ENCODE assay signal across 8 cellular contexts in the genomic region with DNA sequence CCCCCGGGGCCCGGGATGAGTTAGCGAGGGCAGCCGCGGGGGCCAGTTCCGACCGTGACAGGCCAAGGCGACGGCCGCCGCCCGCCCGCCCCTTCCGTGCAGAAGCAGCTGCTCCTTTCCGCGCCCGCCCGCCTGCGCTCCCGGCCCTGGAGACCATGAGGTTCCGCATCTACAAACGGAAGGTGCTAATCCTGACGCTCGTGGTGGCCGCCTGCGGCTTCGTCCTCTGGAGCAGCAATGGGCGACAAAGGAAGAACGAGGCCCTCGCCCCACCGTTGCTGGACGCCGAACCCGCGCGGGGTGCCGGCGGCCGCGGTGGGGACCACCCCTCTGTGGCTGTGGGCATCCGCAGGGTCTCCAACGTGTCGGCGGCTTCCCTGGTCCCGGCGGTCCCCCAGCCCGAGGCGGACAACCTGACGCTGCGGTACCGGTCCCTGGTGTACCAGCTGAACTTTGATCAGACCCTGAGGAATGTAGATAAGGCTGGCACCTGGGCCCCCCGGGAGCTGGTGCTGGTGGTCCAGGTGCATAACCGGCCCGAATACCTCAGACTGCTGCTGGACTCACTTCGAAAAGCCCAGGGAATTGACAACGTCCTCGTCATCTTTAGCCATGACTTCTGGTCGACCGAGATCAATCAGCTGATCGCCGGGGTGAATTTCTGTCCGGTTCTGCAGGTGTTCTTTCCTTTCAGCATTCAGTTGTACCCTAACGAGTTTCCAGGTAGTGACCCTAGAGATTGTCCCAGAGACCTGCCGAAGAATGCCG. TPM values are rescaled to one million over a fixed set of nuclear protein-coding genes. Genes with fewer than 3 reads are reported as not detected.
DNase-seq lines count a peak whose midpoint lies in the region; ATAC-seq and TF ChIP-seq lines count a peak whose summit lies in the region.

No MANE protein-coding gene starts in this region.

- H3K27me3 ChIP-seq in NT2/D1 (ENCODE audit: insufficient read depth, insufficient read length) (no peaks in the 10 kb centered on the region), ovary (no peaks in the 10 kb centered on the region)

- H3K4me3 Mint-ChIP-seq in activated naive CD4-positive, alpha-beta T cell treated with anti-CD3 and anti-CD28 coated beads, Interleukin-2, amount 10 ng/mL, durations not matched to agents 7 days and 5 days: peak overlapping the region; percentile 99

- intact Hi-C loops in Right ventricle myocardium superior (cut with DNase I): no loop called here
- intact Hi-C loops in ovary (cut with DNase I): no loop called here

- ATAC-seq in GM18511 (IDR thresholded peaks at IDR 0.05; ENCODE audit: unreplicated experiment) (peak; percentile 39), HG03064 (IDR thresholded peaks at IDR 0.05; ENCODE audit: low read depth, unreplicated experiment) (peak; percentile 29), Right ventricle myocardium superior (ENCODE audit: poor library complexity) (peak; percentile 73)

- H3K9ac ChIP-seq in NT2/D1 (ENCODE audit: insufficient read length, low read depth): peak overlapping the region; percentile 87

- H3K4me1 Mint-ChIP-seq in activated naive CD4-positive, alpha-beta T cell treated with anti-CD3 and anti-CD28 coated beads, Interleukin-2, amount 10 ng/mL, durations not matched to agents 7 days and 5 days: peaks cover 62% of the 10 kb centered on the region

- H3K4me1 ChIP-seq in NT2/D1 (ENCODE audit: insufficient read depth, insufficient read length) (no peaks in the 10 kb centered on the region), ovary (ENCODE audit: insufficient read depth) (peaks cover 11% of the 10 kb centered on the region)

- H3K9me3 ChIP-seq in NT2/D1 (ENCODE audit: insufficient read depth, low read length) (no peaks in the 10 kb centered on the region), ovary (no peaks in the 10 kb centered on the region)

- H3K27ac Mint-ChIP-seq in activated naive CD4-positive, alpha-beta T cell treated with anti-CD3 and anti-CD28 coated beads, Interleukin-2, amount 10 ng/mL, durations not matched to agents 7 days and 5 days: peak overlapping the region; percentile 99

- H3K9me3 Mint-ChIP-seq in activated naive CD4-positive, alpha-beta T cell treated with anti-CD3 and anti-CD28 coated beads, Interleukin-2, amount 10 ng/mL, durations not matched to agents 7 days and 5 days: no peaks in the 10 kb centered on the region

- H3K27me3 Mint-ChIP-seq in activated naive CD4-positive, alpha-beta T cell treated with anti-CD3 and anti-CD28 coated beads, Interleukin-2, amount 10 ng/mL, durations not matched to agents 7 days and 5 days: no peaks in the 10 kb centered on the region

- TF ChIP-seq POLR2A in ovary (IDR thresholded peaks at IDR 0.05): no peak

- H3K36me3 ChIP-seq in NT2/D1 (ENCODE audit: insufficient read depth, insufficient read length, low read length) (peaks cover 47% of the 10 kb centered on the region), ovary (no peaks in the 10 kb centered on the region)

- DNase-seq in AG10803 (ENCODE audit: low read depth) (peak; percentile 68), NT2/D1 (ENCODE audit: low read depth, low spot score) (no peak), Right ventricle myocardium superior (peak; percentile 89), ovary (peak; percentile 62 to 85 (median 68)), NCI-H226 (no peak)
- DNase-seq in activated naive CD4-positive, alpha-beta T cell treated with anti-CD3 and anti-CD28 coated beads, Interleukin-2, amount 10 ng/mL, durations not matched to agents 7 days and 5 days: peak; percentile 77

- H3K27ac ChIP-seq in ovary: peak overlapping the region; percentile 66 to 90

- no peak for TF ChIP-seq CTCF in AG10803 (conservative IDR thresholded peaks at IDR 0.05; ENCODE audit: low read length)
- TF ChIP-seq CTCF in ovary (IDR thresholded peaks at IDR 0.05): no peak

- peaks cover 61% of the 10 kb centered on the region for H3K36me3 Mint-ChIP-seq in activated naive CD4-positive, alpha-beta T cell treated with anti-CD3 and anti-CD28 coated beads, Interleukin-2, amount 10 ng/mL, durations not matched to agents 7 days and 5 days

- WGBS in ovary, 3 donors: 2 to 5% (median 2%) methylated on average over 49 to 65 of the region's 65 CpGs

- TF ChIP-seq EP300 in ovary (IDR thresholded peaks at IDR 0.05): no peak

- H3K4me3 ChIP-seq in AG10803 (ENCODE audit: low read length) (peak overlapping the region; percentile 95), NT2/D1 (ENCODE audit: insufficient read length, low read depth) (peak overlapping the region; percentile 79), ovary (peak overlapping the region; percentile 87)

- CTCF ChIA-PET in activated naive CD4-positive, alpha-beta T cell treated with anti-CD3 and anti-CD28 coated beads, Interleukin-2, amount 10 ng/mL, durations not matched to agents 7 days and 5 days (lab: Charles Lee): interaction anchor here (1.0 to 3.4 kb wide), 7 partner anchors 9 to 160 kb away, joined by 3 to 27 read pairs (median 5); partner anchors contain the start of genes DNAAF2, KLHDC1 and RPS29

RNA-seq across cellular contexts. Expression of gene MGAT2, which starts 0.7 kb away (rescaled TPM):
- total RNA-seq in Right ventricle myocardium superior (9.4 TPM), ovary (10 to 100 TPM; 23.0 to 45.1 (median 28.1) TPM)
- 10 to 100 TPM; 15.9 to 21.4 TPM for polyA plus RNA-seq in ovary

RNA-seq across cellular contexts. Expression of gene RPL36AL, which starts 0.9 kb away (rescaled TPM):
- 112 TPM for total RNA-seq in Right ventricle myocardium superior
- total RNA-seq in ovary: 100 to 1,000 TPM; 196 to 516 (median 284) TPM
- 100 to 1,000 TPM; 657 to 712 TPM for polyA plus RNA-seq in ovary

RNA-seq across cellular contexts. Expression of gene DNAAF2, which starts 13.7 kb away (rescaled TPM):
- total RNA-seq in Right ventricle myocardium superior (6.1 TPM), ovary (10 to 100 TPM in 2 of 7 donors, 1 to 10 TPM in 5; 5.5 to 19.3 (median 6.8) TPM)
- polyA plus RNA-seq in ovary: 1 to 10 TPM; 3.3 to 5.5 TPM

RNA-seq across cellular contexts. Expression of gene LRR1, which starts 22.6 kb away (rescaled TPM):
- total RNA-seq in Right ventricle myocardium superior (5.1 TPM), ovary (1 to 10 TPM; 4.1 to 8.0 (median 6.5) TPM)
- 1 to 10 TPM; 4.3 to 4.8 TPM for polyA plus RNA-seq in ovary

RNA-seq across cellular contexts. Expression of gene RPS29, which starts 35.1 kb away (rescaled TPM):
- total RNA-seq in Right ventricle myocardium superior: 966 TPM
- over 10,000 TPM in 2 of 7 donors, 1,000 to 10,000 TPM in 5; 1,810 to 35,664 (median 2,389) TPM for total RNA-seq in ovary
- 1,000 to 10,000 TPM; 2,089 to 4,585 TPM for polyA plus RNA-seq in ovary

Comparison
In these comparisons a context has a peak if more than half of its experiments do, and no peak if none do; other contexts are left out.
1. DNase-seq: peak in AG10803 (single experiment), activated naive CD4-positive, alpha-beta T cell treated with anti-CD3 and anti-CD28 coated beads, Interleukin-2, amount 10 ng/mL, durations not matched to agents 7 days and 5 days (single experiment), Right ventricle myocardium superior (single experiment) and ovary (5 of 5); none in NT2/D1 (single experiment) and NCI-H226 (single experiment).
2. Peak in every context shown above with its lines, with median percentiles within 50 percentile points of each other: H3K4me3 ChIP-seq and ATAC-seq.